Comparison of ENCODE assay signal across 19 cellular contexts in the genomic region with DNA sequence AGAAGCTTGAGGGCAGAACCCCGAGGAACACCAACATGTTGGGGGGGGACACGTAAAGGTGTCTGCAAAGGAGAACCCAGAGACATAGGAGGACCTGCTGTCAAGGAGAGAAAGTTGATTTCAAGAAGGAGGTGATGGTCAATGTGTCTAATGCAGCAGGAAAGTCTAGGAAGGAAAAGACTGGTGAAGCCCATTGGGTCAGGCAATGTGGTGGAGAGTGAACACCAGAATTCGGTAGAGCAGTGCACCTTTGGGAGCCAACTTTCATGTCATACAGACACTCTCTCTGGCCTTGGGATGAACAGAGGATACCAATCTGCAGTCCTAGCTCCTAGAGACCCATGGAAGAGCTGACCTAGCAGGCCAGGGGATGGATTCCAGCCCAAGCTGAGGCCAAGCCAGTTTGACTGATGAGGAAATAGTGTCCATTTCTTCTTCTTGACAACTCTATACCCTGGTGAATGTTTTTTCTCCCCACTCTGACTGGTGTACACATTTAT.
"Had no signal": no experiment of that assay in that cellular context is flagged by ENCODE, and none has a peak within 500 bp of the region (broad histone marks: within the 10 kb centered on the region; RNA-seq: fewer than 3 reads in every experiment).

No MANE protein-coding gene starts in this region.

- H3K27ac ChIP-seq: coronary artery, dorsolateral prefrontal cortex, esophagus muscularis mucosa, foreskin keratinocyte, gastroesophageal sphincter, heart right ventricle, left lung, lower lobe of right lung had no signal

- H3K4me1 ChIP-seq: esophagus muscularis mucosa, foreskin keratinocyte, gastroesophageal sphincter, heart right ventricle, left lung, lower lobe of right lung had no signal

- DNase-seq: dermis blood vessel endothelial cell; dorsolateral prefrontal cortex; effector CD4-positive, alpha-beta T cell; effector memory CD4-positive, alpha-beta T cell; foreskin keratinocyte; head of caudate nucleus; heart right ventricle; hippocampal formation; left cardiac atrium; left lung; left ventricle myocardium superior; lower lobe of right lung; mesenchymal stem cell; mucosa of descending colon; naive B cell had no signal

- H3K9me3 ChIP-seq: esophagus muscularis mucosa, gastroesophageal sphincter, heart right ventricle, left lung, lower lobe of right lung, mucosa of descending colon had no signal

- H3K36me3 ChIP-seq: esophagus muscularis mucosa, gastroesophageal sphincter, heart right ventricle, left lung, lower lobe of right lung had no signal

- H3K27ac Mint-ChIP-seq: mesothelial cell of epicardium had no signal

- H3K4me1 Mint-ChIP-seq: naive B cell had no signal

- ATAC-seq: foreskin keratinocyte, gastroesophageal sphincter, heart right ventricle, left cardiac atrium, left lung, left ventricle myocardium superior, lower lobe of right lung, mucosa of descending colon had no signal

- H3K36me3 Mint-ChIP-seq: mesothelial cell of epicardium, naive B cell had no signal

- H3K4me3 Mint-ChIP-seq: mesothelial cell of epicardium, naive B cell had no signal

- H3K27me3 ChIP-seq: foreskin keratinocyte had no signal

- H3K4me3 ChIP-seq: coronary artery, dorsolateral prefrontal cortex, esophagus muscularis mucosa, gastroesophageal sphincter, heart right ventricle, left lung, lower lobe of right lung, mucosa of descending colon had no signal
